In genomic region chr11:33259869-33260268, GRCh38 we compare ENCODE assay signal across 9 cellular contexts. TPM values are rescaled to one million over a fixed set of nuclear protein-coding genes. Genes with fewer than 3 reads are reported as not detected.
DNase-seq lines count a peak whose midpoint lies in the region; ATAC-seq, FAIRE-seq and TF ChIP-seq lines count a peak whose summit lies in the region.
"Had no signal": no experiment of that assay in that cellular context is flagged by ENCODE, and none has a peak within 500 bp of the region (broad histone marks: within the 10 kb centered on the region; RNA-seq: fewer than 3 reads in every experiment).

No MANE protein-coding gene starts in this region.

- peaks cover 5% of the 10 kb centered on the region; the same call in 1 of the 2 replicates for H3K4me1 ChIP-seq in GM12878 (ENCODE audit: control insufficient read depth, insufficient read depth, low read length)
- H3K4me1 ChIP-seq in mucosa of stomach (ENCODE audit: control insufficient read depth, insufficient read depth, low read length), result peaks cover 5% of the 10 kb centered on the region

- peak overlapping the region; percentile 98 for H3K27ac ChIP-seq in GM12878 (ENCODE audit: control insufficient read depth, insufficient read depth)

- H3K9me3 ChIP-seq in GM12878 (replicated peaks; ENCODE audit: control insufficient read depth, insufficient read depth, low read length) (no peaks in the 10 kb centered on the region), mucosa of stomach (ENCODE audit: control insufficient read depth, low read length) (no peaks in the 10 kb centered on the region)
- H3K9me3 ChIP-seq: SJSA1 had no signal

- no peak for TF ChIP-seq POLR2A in GM12878 (IDR thresholded peaks at IDR 0.05; ENCODE audit: low read depth, low read length)

- no peaks in the 10 kb centered on the region for H4K20me1 ChIP-seq in GM12878 (ENCODE audit: control insufficient read depth, insufficient read depth)

- H2AFZ ChIP-seq in GM12878 (ENCODE audit: control insufficient read depth, low read depth, low read length), result no peak overlapping the region

- POLR2A ChIA-PET in GM12878 (lab: Charles Lee), result interaction anchor here (1.1 kb wide), 2 partner anchors 60 to 69 kb away, joined by 3 to 4 read pairs; no protein-coding TSS in a partner anchor

- CTCF ChIA-PET in GM12878 (lab: Yijun Ruan, JAX), result interaction anchor here (0.8 to 1.3 kb wide), 5 partner anchors 16 to 95 kb away, joined by 3 to 6 read pairs (median 3); no protein-coding TSS in a partner anchor

- H3K27me3 Mint-ChIP-seq in stimulated activated naive CD8-positive, alpha-beta T cell treated with anti-CD3 and anti-CD28 coated beads, Interleukin-15, Interleukin-2, amounts not matched to agents 100 ng/mL and 50 ng/mL, for 24 hours, result no peaks in the 10 kb centered on the region

- H3K36me3 Mint-ChIP-seq in stimulated activated naive CD8-positive, alpha-beta T cell treated with anti-CD3 and anti-CD28 coated beads, Interleukin-15, Interleukin-2, amounts not matched to agents 100 ng/mL and 50 ng/mL, for 24 hours (ENCODE audit: low read depth), result peaks cover 8% of the 10 kb centered on the region

- intact Hi-C loops in GM12878 (cut with micrococcal nuclease; ENCODE audit: unreplicated experiment), result loop anchor here (2.0 to 10.0 kb wide), 2 partner anchors 99 to 365 kb away; partner anchors contain the start of genes CSTF3 and QSER1

- peak overlapping the region; percentile 73 for H3K4me2 ChIP-seq in GM12878 (ENCODE audit: control insufficient read depth, insufficient read depth)

- peaks cover 75% of the 10 kb centered on the region for H3K79me2 ChIP-seq in GM12878 (ENCODE audit: control insufficient read depth, insufficient read depth, low read length)

- no TSS peak for BruUV-seq in GM12878 (replicated peaks; lab: Mats Ljungman, UMichigan)

- TF ChIP-seq CTCF in GM12878 (IDR thresholded peaks at IDR 0.05 in 2 of 3, conservative IDR thresholded peaks at IDR 0.05 in 1 of 3; ENCODE audit: control insufficient read depth in 2 of 3, extremely low read depth in 1 of 3, insufficient read depth in 1 of 3, low read depth in 3 of 3, low read length in 3 of 3), result no peak

- peaks cover 52% of the 10 kb centered on the region for H3K4me1 Mint-ChIP-seq in stimulated activated naive CD8-positive, alpha-beta T cell treated with anti-CD3 and anti-CD28 coated beads, Interleukin-15, Interleukin-2, amounts not matched to agents 100 ng/mL and 50 ng/mL, for 24 hours (ENCODE audit: low read depth)

- TF ChIP-seq EP300 in GM12878 (IDR thresholded peaks at IDR 0.05; ENCODE audit: borderline replicate concordance in 1 of 2, control insufficient read depth in 1 of 2, low read depth in 2 of 2, low read length in 2 of 2), result no peak

- no peak for FAIRE-seq in GM12878 (lab: Jason Lieb, UNC)

- H3K9ac ChIP-seq in GM12878 (ENCODE audit: control insufficient read depth, insufficient read depth, low read length) (peak overlapping the region; percentile 99), mucosa of stomach (ENCODE audit: low read length) (peak overlapping the region; percentile 100)

- H3K27ac Mint-ChIP-seq in stimulated activated naive CD8-positive, alpha-beta T cell treated with anti-CD3 and anti-CD28 coated beads, Interleukin-15, Interleukin-2, amounts not matched to agents 100 ng/mL and 50 ng/mL, for 24 hours, result no peak overlapping the region

- RAD21 ChIA-PET in GM12878 (lab: Charles Lee; ENCODE audit: unreplicated experiment), result interaction anchor here (0.7 to 1.3 kb wide), 4 partner anchors 32 to 70 kb away, joined by 3 read pairs; no protein-coding TSS in a partner anchor

- no peak for TF ChIP-seq RAD21 in GM12878 (IDR thresholded peaks at IDR 0.05; ENCODE audit: insufficient read depth, low read depth, low read length)

- H3K27me3 ChIP-seq in GM12878 (replicated peaks in 1 of 2; ENCODE audit: control insufficient read depth in 2 of 2, insufficient read depth in 2 of 2, low read length in 1 of 2), result no peaks in the 10 kb centered on the region
- H3K27me3 ChIP-seq in mucosa of stomach (ENCODE audit: control insufficient read depth, insufficient read depth, low read length), result no peaks in the 10 kb centered on the region
- H3K27me3 ChIP-seq: SJSA1 had no signal

- DNase-seq in stimulated activated naive CD8-positive, alpha-beta T cell treated with anti-CD3 and anti-CD28 coated beads, Interleukin-15, Interleukin-2, amounts not matched to agents 100 U/mL and 50 U/mL, for 24 hours, result no peak
- DNase-seq in GM12878 (ENCODE audit: low read depth, low spot score) (no peak), superior temporal gyrus (ENCODE audit: extremely low spot score) (no peak)

- H3K36me3 ChIP-seq in GM12878 (ENCODE audit: control insufficient read depth in 2 of 2, insufficient read depth in 2 of 2, low read length in 1 of 2), result no peaks in the 10 kb centered on the region
- H3K36me3 ChIP-seq in mucosa of stomach (ENCODE audit: control insufficient read depth, insufficient read depth, low read length), result no peaks in the 10 kb centered on the region

- peak overlapping the region; percentile 76 for H3K4me3 ChIP-seq in GM12878
- H3K4me3 ChIP-seq in mucosa of stomach (ENCODE audit: low read length), result no peak overlapping the region

- SMC1A ChIA-PET in GM12878 (lab: Charles Lee; ENCODE audit: uncharacterized antibody, unreplicated experiment), result interaction anchor here (0.6 to 2.2 kb wide), 6 partner anchors 9 to 85 kb away, joined by 3 to 6 read pairs (median 4); no protein-coding TSS in a partner anchor

- WGBS in GM12878 (ENCODE audit: insufficient coverage, insufficient replicate concordance, low lambda C conversion rate, missing lambda C conversion rate), result 60% methylated on average over 2 of the region's 2 CpGs

- peaks cover 3% of the 10 kb centered on the region for H3K9me3 Mint-ChIP-seq in stimulated activated naive CD8-positive, alpha-beta T cell treated with anti-CD3 and anti-CD28 coated beads, Interleukin-15, Interleukin-2, amounts not matched to agents 100 ng/mL and 50 ng/mL, for 24 hours

- peak overlapping the region; percentile 93 for H3K4me3 Mint-ChIP-seq in stimulated activated naive CD8-positive, alpha-beta T cell treated with anti-CD3 and anti-CD28 coated beads, Interleukin-15, Interleukin-2, amounts not matched to agents 100 ng/mL and 50 ng/mL, for 24 hours

- in situ Hi-C loops in GM12878 (cut with MboI), result no loop called here

- ATAC-seq in stimulated activated naive CD8-positive, alpha-beta T cell treated with anti-CD3 and anti-CD28 coated beads, Interleukin-15, Interleukin-2, amounts not matched to agents 100 U/mL and 50 U/mL, for 24 hours, result no peak
- ATAC-seq in GM12878 (no peak), GM21576 (IDR thresholded peaks at IDR 0.05; ENCODE audit: unreplicated experiment) (no peak), GM21526 (IDR thresholded peaks at IDR 0.05; ENCODE audit: low FRiP score, unreplicated experiment) (no peak), HG02678 (IDR thresholded peaks at IDR 0.05; ENCODE audit: unreplicated experiment) (no peak)

TF ChIP-seq in GM12878, 131 proteins besides CTCF, POLR2A, EP300 and RAD21 (continues in another document):
- TF ChIP-seq, protein P1, sequence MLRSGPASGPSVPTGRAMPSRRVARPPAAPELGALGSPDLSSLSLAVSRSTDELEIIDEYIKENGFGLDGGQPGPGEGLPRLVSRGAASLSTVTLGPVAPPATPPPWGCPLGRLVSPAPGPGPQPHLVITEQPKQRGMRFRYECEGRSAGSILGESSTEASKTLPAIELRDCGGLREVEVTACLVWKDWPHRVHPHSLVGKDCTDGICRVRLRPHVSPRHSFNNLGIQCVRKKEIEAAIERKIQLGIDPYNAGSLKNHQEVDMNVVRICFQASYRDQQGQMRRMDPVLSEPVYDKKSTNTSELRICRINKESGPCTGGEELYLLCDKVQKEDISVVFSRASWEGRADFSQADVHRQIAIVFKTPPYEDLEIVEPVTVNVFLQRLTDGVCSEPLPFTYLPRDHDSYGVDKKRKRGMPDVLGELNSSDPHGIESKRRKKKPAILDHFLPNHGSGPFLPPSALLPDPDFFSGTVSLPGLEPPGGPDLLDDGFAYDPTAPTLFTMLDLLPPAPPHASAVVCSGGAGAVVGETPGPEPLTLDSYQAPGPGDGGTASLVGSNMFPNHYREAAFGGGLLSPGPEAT (IDR thresholded peaks at IDR 0.05; ENCODE audit: low read depth), result no peak
- TF ChIP-seq GATAD2B (conservative IDR thresholded peaks at IDR 0.05; ENCODE audit: low read depth), result no peak

RNA-seq across cellular contexts. Expression of gene HIPK3, which starts 2.7 kb away (rescaled TPM):
- 54.4 and 55.2 TPM in 2 replicates for total RNA-seq in GM12878 (2013; cell fraction: nucleolus; rRNA removed)
- total RNA-seq in GM12878 (2014; rRNA removed) (18.0 and 19.6 TPM in 2 replicates), GM12878 (2014; rRNA removed; fragmentation: Illumina TruSeq; extraction: Trizol) (17.8 and 18.0 TPM in 2 replicates), GM12878 (2021) (26.5 and 26.6 TPM in 2 replicates)
- 6.5 TPM for polyA plus RNA-seq in GM12878 (2011; ENCODE audit: low read depth)
- polyA plus RNA-seq in GM12878 (2011; rRNA removed) (25.6 and 30.8 TPM in 2 replicates), GM12878 (2014; fragmentation: Illumina TruSeq; extraction: Trizol) (14.5 and 19.0 TPM in 2 replicates), GM12878 (2014; fragmentation: Nextera tagmentation; extraction: Ambion mirVana) (1 to 10 TPM; 3.4 to 9.5 TPM), GM12878 (2014; rRNA removed) (8.1 and 9.3 TPM in 2 replicates), GM12878 (2016; fragmentation: Nextera tagmentation; extraction: Ambion mirVana) (10 to 100 TPM; 12.0 to 12.6 TPM)
- polyA plus RNA-seq in GM12878 (2011; cell fraction: cytosol; rRNA removed), result 13.2 and 14.1 TPM in 2 replicates
- polyA plus RNA-seq in GM12878 (2011; cell fraction: nucleus; rRNA removed), result 17.5 and 20.7 TPM in 2 replicates
- polyA plus RNA-seq in GM12878 (2012), result 9.2 and 11.1 TPM in 2 replicates
- polyA minus RNA-seq in GM12878 (2011; rRNA and poly(A)+ RNA removed), result 69.8 and 103 TPM in 2 replicates
- 31.3 and 37.4 TPM in 2 replicates for polyA minus RNA-seq in GM12878 (2011; cell fraction: cytosol; rRNA and poly(A)+ RNA removed)
- polyA minus RNA-seq in GM12878 (2011; cell fraction: nucleus; rRNA and poly(A)+ RNA removed), result 18.3 and 20.6 TPM in 2 replicates
